ENCODE assay signal across 1 cellular context in genomic region chr20:10761786-10762185, GRCh38.
TF ChIP-seq lines count a peak whose summit lies in the region.

No MANE protein-coding gene starts in this region.

TF ChIP-seq in endothelial cell of umbilical vein, 7 proteins besides CTCF, POLR2A, EP300 and RAD21 (continued from another document):
- TF ChIP-seq EZH2 (IDR thresholded peaks at IDR 0.05; ENCODE audit: borderline replicate concordance, low read depth, low read length, severe bottlenecking) (no peak), JUN (IDR thresholded peaks at IDR 0.05; ENCODE audit: borderline replicate concordance, insufficient read depth, insufficient read length, low read depth) (no peak), MAX (IDR thresholded peaks at IDR 0.05; ENCODE audit: insufficient read depth, insufficient read length) (no peak), GATA2 (IDR thresholded peaks at IDR 0.05; ENCODE audit: insufficient read depth, insufficient read length, low read depth, low read length) (peak; percentile 89)
